ENCODE assay signal across 8 cellular contexts in the genomic region with DNA sequence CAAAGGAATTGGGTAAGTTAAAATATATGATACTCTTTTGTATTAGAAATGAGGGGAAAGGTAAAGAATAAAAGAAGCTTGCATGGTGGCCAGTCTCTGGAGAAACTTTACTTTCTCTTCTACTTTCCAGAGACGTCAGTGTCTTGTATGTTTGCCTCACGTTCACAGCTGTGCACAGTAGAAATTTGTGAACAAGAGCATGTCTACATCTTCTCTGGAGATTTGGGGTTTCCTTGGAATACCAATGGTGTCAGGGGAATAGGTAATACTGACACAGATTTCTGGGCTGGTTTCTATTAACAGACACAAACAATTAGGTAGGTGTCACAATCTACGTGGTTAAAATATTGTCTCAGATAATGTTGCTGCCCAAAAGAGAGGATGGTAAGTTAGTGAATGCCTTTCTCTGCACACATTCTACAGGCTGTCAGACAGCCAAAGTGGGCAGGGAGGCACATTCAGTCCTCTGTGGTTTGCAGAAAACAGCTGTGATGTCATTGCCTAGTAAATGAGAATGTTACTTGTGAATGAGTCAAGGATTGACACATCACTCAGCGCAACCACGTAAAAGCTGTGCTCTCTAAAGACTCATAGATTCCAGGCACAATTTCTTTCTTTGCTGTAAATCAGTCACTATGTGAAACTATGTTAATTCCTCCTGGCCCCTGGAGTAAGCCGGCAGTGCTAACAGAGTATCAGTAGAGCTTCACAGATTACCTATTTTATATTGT.
DNase-seq lines count a peak whose midpoint lies in the region; ATAC-seq and TF ChIP-seq lines count a peak whose summit lies in the region.

No MANE protein-coding gene starts in this region.

- H3K9me3 ChIP-seq in left ventricle myocardium inferior (replicated peaks), result no peaks in the 10 kb centered on the region
- H3K9me3 ChIP-seq in aorta (ENCODE audit: control insufficient read depth, low read length), result no peaks in the 10 kb centered on the region

- no peaks in the 10 kb centered on the region for H3K36me3 Mint-ChIP-seq in natural killer cell treated with Interleukin-12 subunit alpha and Interleukin-12 subunit beta and Interleukin-15 and Interleukin-18, amount 100 ng/mL, for 72 hours

- H3K27ac Mint-ChIP-seq in natural killer cell treated with Interleukin-12 subunit alpha and Interleukin-12 subunit beta and Interleukin-15 and Interleukin-18, amount 100 ng/mL, for 72 hours, result peak overlapping the region; percentile 36 to 83

- H3K36me3 ChIP-seq in left ventricle myocardium inferior (no peaks in the 10 kb centered on the region), aorta (ENCODE audit: control insufficient read depth in 1 of 2, insufficient read depth in 2 of 2, low read length in 1 of 2) (no peaks in the 10 kb centered on the region)

- WGBS in aorta, 2 donors, result 35 to 43% methylated on average over 6 of the region's 6 CpGs

- peak overlapping the region; percentile 44 for H3K4me3 Mint-ChIP-seq in natural killer cell treated with Interleukin-12 subunit alpha and Interleukin-12 subunit beta and Interleukin-15 and Interleukin-18, amount 100 ng/mL, for 72 hours

- ATAC-seq in left cardiac atrium (peak in 1 of 2 donors; percentile 34), aorta (ENCODE audit: low FRiP score) (peak; percentile 61), GM21717 (IDR thresholded peaks at IDR 0.05; ENCODE audit: unreplicated experiment) (no peak)
- peak; percentile 91 to 92 for ATAC-seq in natural killer cell treated with Interleukin-12 subunit alpha and Interleukin-12 subunit beta and Interleukin-15 and Interleukin-18, amount 100 ng/mL, for 72 hours

- H3K27me3 ChIP-seq in left ventricle myocardium inferior (ENCODE audit: low read depth), result peaks cover 9% of the 10 kb centered on the region
- H3K27me3 ChIP-seq in aorta (ENCODE audit: control insufficient read depth in 1 of 2, insufficient read depth in 2 of 2, low read length in 1 of 2), result no peaks in the 10 kb centered on the region

- H3K27ac ChIP-seq in left ventricle myocardium inferior (replicated peaks) (no peak overlapping the region), aorta (ENCODE audit: low read depth in 1 of 2, low read length in 2 of 2) (peak overlapping the region in 1 of 2 donors; percentile 75)

- no peak overlapping the region for H3K4me3 ChIP-seq in left ventricle myocardium inferior
- no peak overlapping the region for H3K4me3 ChIP-seq in aorta (ENCODE audit: low read length in 2 of 2)

- H3K4me1 ChIP-seq in left ventricle myocardium inferior (no peaks in the 10 kb centered on the region), aorta (ENCODE audit: control insufficient read depth in 1 of 2, insufficient read depth in 2 of 2, low read length in 2 of 2) (peaks cover 0 to 6% of the 10 kb centered on the region in 2 donors)

- H3K27me3 Mint-ChIP-seq in natural killer cell treated with Interleukin-12 subunit alpha and Interleukin-12 subunit beta and Interleukin-15 and Interleukin-18, amount 100 ng/mL, for 72 hours, result peaks cover 0 to 2% of the 10 kb centered on the region in 2 donors

- DNase-seq in left cardiac atrium, result peak; percentile 20
- no peak for DNase-seq in left ventricle myocardium inferior
- DNase-seq in amniotic epithelial cell (ENCODE audit: low read depth), result peak; percentile 100
- peak; percentile 62 for DNase-seq in natural killer cell treated with Interleukin-12 subunit alpha and Interleukin-12 subunit beta and Interleukin-15 and Interleukin-18, amount 100 ng/mL, for 72 hours (ENCODE audit: low spot score)
- peak; percentile 36 to 78 for DNase-seq in aorta
- no peak for DNase-seq in NCI-H1417 treated with DMSO at 0.1 percent for 48 hours (lab: John Stamatoyannopoulos, UW)
- DNase-seq in effector CD8-positive, alpha-beta T cell (lab: John Stamatoyannopoulos, UW), result no peak

- no peaks in the 10 kb centered on the region for H3K9me3 Mint-ChIP-seq in natural killer cell treated with Interleukin-12 subunit alpha and Interleukin-12 subunit beta and Interleukin-15 and Interleukin-18, amount 100 ng/mL, for 72 hours

- peaks cover 0 to 5% of the 10 kb centered on the region in 2 donors for H3K4me1 Mint-ChIP-seq in natural killer cell treated with Interleukin-12 subunit alpha and Interleukin-12 subunit beta and Interleukin-15 and Interleukin-18, amount 100 ng/mL, for 72 hours (ENCODE audit: low read depth in 2 of 2)

- intact Hi-C loops in left cardiac atrium (cut with DNase I) (no loop called here), left ventricle myocardium inferior (cut with micrococcal nuclease) (no loop called here), aorta (cut with DNase I) (loop anchor here (5.0 to 10.0 kb wide), 3 partner anchors 100 to 392 kb away; no protein-coding TSS in a partner anchor)

- no peak for TF ChIP-seq CTCF in left ventricle myocardium inferior (IDR thresholded peaks at IDR 0.05; ENCODE audit: borderline replicate concordance)

Comparison
In these comparisons a context has a peak if more than half of its experiments do, and no peak if none do; other contexts are left out.
1. DNase-seq: peak in left cardiac atrium (single experiment), amniotic epithelial cell (single experiment), natural killer cell treated with Interleukin-12 subunit alpha and Interleukin-12 subunit beta and Interleukin-15 and Interleukin-18, amount 100 ng/mL, for 72 hours (single experiment) and aorta (2 of 2); none in left ventricle myocardium inferior (single experiment), NCI-H1417 treated with DMSO at 0.1 percent for 48 hours (single experiment) and effector CD8-positive, alpha-beta T cell (single experiment).
2. intact Hi-C loops: an anchor here in aorta (5.0 to 10.0 kb wide); none called in left cardiac atrium and left ventricle myocardium inferior.